In genomic region chr21:17231771-17232170, GRCh38 we compare ENCODE assay signal across 16 cellular contexts.
"Had no signal": no experiment of that assay in that cellular context is flagged by ENCODE, and none has a peak within 500 bp of the region (broad histone marks: within the 10 kb centered on the region; RNA-seq: fewer than 3 reads in every experiment).

No MANE protein-coding gene starts in this region.

- H3K36me3 ChIP-seq: heart left ventricle, left lung, ovary had no signal

- H3K27ac ChIP-seq: body of pancreas, heart left ventricle, left lung, ovary had no signal

- DNase-seq: activated CD4-positive, alpha-beta T cell treated with anti-CD3 and anti-CD28 coated beads, Interleukin-2, amount 10 ng/mL, durations not matched to agents 7 days and 5 days; activated CD4-positive, CD25-positive, alpha-beta regulatory T cell; amniotic stem cell; body of pancreas; cerebellar nuclear complex; dermis blood vessel endothelial cell; erythroblast; foreskin melanocyte; heart left ventricle; islet precursor cell; left lung; mesenchymal stem cell; stimulated activated CD4-positive, alpha-beta T cell treated with anti-CD3 and anti-CD28 coated beads, Interleukin-15, amount 100 ng/mL, for 24 hours; stimulated activated CD4-positive, alpha-beta T cell treated with anti-CD3 and anti-CD28 coated beads, Interleukin-4, amount 100 ng/mL, for 24 hours; T-helper 2 cell had no signal

- ATAC-seq: body of pancreas, left lung had no signal

- H3K9me3 ChIP-seq: body of pancreas, ovary had no signal

- H3K4me1 ChIP-seq: body of pancreas, heart left ventricle, left lung had no signal

- H3K4me3 ChIP-seq: body of pancreas, left lung, ovary had no signal

- H3K27me3 ChIP-seq: body of pancreas, heart left ventricle, left lung, ovary had no signal
